8 cellular contexts compared by ENCODE assay signal in genomic region chr2:166257859-166258258, GRCh38.
"Had no signal": no experiment of that assay in that cellular context is flagged by ENCODE, and none has a peak within 500 bp of the region (broad histone marks: within the 10 kb centered on the region; RNA-seq: fewer than 3 reads in every experiment).

No MANE protein-coding gene starts in this region.

- DNase-seq: GDM1, GF-D8 had no signal

- FAIRE-seq: G401.6, GM12878, GM12891, GM12892, GM18507, GM19239 had no signal

- H3K4me3 ChIP-seq: GM12878 had no signal

- ATAC-seq: GM12878 had no signal
